26 cellular contexts compared by ENCODE assay signal in the genomic region with DNA sequence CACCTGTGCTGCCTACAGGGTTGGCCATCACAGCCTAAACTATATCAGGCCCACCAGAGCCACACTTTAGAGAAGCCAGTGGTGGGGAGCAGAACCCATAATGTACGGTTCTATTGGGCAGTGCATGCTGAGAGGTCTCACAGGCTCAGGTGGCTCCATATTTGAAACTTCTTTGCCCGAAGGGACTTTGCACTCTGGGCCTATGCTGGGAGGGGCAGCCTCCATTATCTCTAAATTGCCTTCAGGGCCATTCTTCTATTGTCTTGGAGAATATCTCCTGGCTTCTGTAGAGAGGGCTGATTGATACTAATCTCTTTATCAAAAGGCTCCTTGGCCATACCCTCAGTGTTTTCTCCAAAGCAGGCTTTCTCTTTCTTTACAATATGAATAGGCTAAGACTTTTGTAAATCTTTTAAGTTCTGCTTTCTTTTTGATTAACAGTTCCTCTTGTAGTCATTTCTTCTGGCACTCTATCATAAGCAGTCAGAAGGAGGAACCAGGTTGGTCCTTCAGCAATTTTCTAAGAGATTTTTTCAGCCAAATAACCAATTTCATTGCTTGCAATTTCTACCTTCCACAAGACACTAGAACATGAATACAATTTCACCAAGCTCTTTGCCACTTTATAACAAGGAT.
"Had no signal": no experiment of that assay in that cellular context is flagged by ENCODE, and none has a peak within 500 bp of the region (broad histone marks: within the 10 kb centered on the region; RNA-seq: fewer than 3 reads in every experiment).

No MANE protein-coding gene starts in this region.

- H3K4me3 Mint-ChIP-seq: activated CD4-positive, alpha-beta T cell treated with anti-CD3 and anti-CD28 coated beads, Interleukin-2, amount 10 ng/mL, durations not matched to agents 24 days and 14 days; activated CD8-positive, alpha-beta T cell treated with anti-CD3 and anti-CD28 coated beads for 36 hours; activated naive CD8-positive, alpha-beta T cell treated with anti-CD3 and anti-CD28 coated beads, Interleukin-2, amount 50 U/mL, for 24 hours; activated T-helper 1 cell treated with anti-CD3 and anti-CD28 coated beads, Interleukin-12 subunit alpha, Interleukin-12 subunit beta, Interleukin-2, Interleukin-4 antibody, amounts not matched to agents 30 ng/mL and 10 ng/mL and 1 ng/mL, durations not matched to agents 14 hours and 24 hours and 36 hours; dendritic cell treated with granulocyte-macrophage colony-stimulating factor and Interleukin-4, amounts not matched to agents 40 ng/mL and 50 ng/mL, for 4 days; immature natural killer cell; mesothelial cell of epicardium; natural killer cell treated with Interleukin-12 subunit alpha and Interleukin-12 subunit beta and Interleukin-15 and Interleukin-18, amount 100 ng/mL, for 72 hours; stimulated activated naive CD8-positive, alpha-beta T cell treated with anti-CD3 and anti-CD28 coated beads, Interleukin-15, amount 100 ng/mL, for 72 hours; T-cell had no signal

- H3K4me3 ChIP-seq: body of pancreas, left lung, lung, ovary, psoas muscle, right atrium auricular region, tibial artery, uterus had no signal

- H3K9me3 Mint-ChIP-seq: activated CD4-positive, alpha-beta T cell treated with anti-CD3 and anti-CD28 coated beads, Interleukin-2, amount 10 ng/mL, durations not matched to agents 24 days and 14 days; activated T-helper 1 cell treated with anti-CD3 and anti-CD28 coated beads, Interleukin-12 subunit alpha, Interleukin-12 subunit beta, Interleukin-2, Interleukin-4 antibody, amounts not matched to agents 30 ng/mL and 10 ng/mL and 1 ng/mL, durations not matched to agents 14 hours and 24 hours and 36 hours; dendritic cell treated with granulocyte-macrophage colony-stimulating factor and Interleukin-4, amounts not matched to agents 40 ng/mL and 50 ng/mL, for 4 days had no signal

- H3K27me3 Mint-ChIP-seq: activated CD4-positive, alpha-beta T cell treated with anti-CD3 and anti-CD28 coated beads, Interleukin-2, amount 10 ng/mL, durations not matched to agents 24 days and 14 days; activated CD8-positive, alpha-beta T cell treated with anti-CD3 and anti-CD28 coated beads for 36 hours; activated naive CD8-positive, alpha-beta T cell treated with anti-CD3 and anti-CD28 coated beads, Interleukin-2, amount 50 U/mL, for 24 hours; dendritic cell treated with granulocyte-macrophage colony-stimulating factor and Interleukin-4, amounts not matched to agents 40 ng/mL and 50 ng/mL, for 4 days; natural killer cell treated with Interleukin-12 subunit alpha and Interleukin-12 subunit beta and Interleukin-15 and Interleukin-18, amount 100 ng/mL, for 72 hours; stimulated activated naive CD8-positive, alpha-beta T cell treated with anti-CD3 and anti-CD28 coated beads, Interleukin-15, amount 100 ng/mL, for 72 hours; T-cell had no signal

- H3K9me3 ChIP-seq: body of pancreas, neutrophil, ovary, psoas muscle had no signal

- ATAC-seq: activated CD8-positive, alpha-beta T cell treated with anti-CD3 and anti-CD28 coated beads for 36 hours; activated naive CD8-positive, alpha-beta T cell treated with anti-CD3 and anti-CD28 coated beads, Interleukin-2, amount 50 U/mL, for 24 hours; body of pancreas; foreskin keratinocyte; left lung; natural killer cell treated with Interleukin-12 subunit alpha and Interleukin-12 subunit beta and Interleukin-15 and Interleukin-18, amount 100 ng/mL, for 72 hours; stimulated activated naive CD8-positive, alpha-beta T cell treated with anti-CD3 and anti-CD28 coated beads, Interleukin-15, amount 100 ng/mL, for 72 hours; T-cell had no signal

- H3K4me1 Mint-ChIP-seq: activated CD4-positive, alpha-beta T cell treated with anti-CD3 and anti-CD28 coated beads, Interleukin-2, amount 10 ng/mL, durations not matched to agents 24 days and 14 days; activated naive CD8-positive, alpha-beta T cell treated with anti-CD3 and anti-CD28 coated beads, Interleukin-2, amount 50 U/mL, for 24 hours; mesothelial cell of epicardium; stimulated activated naive CD8-positive, alpha-beta T cell treated with anti-CD3 and anti-CD28 coated beads, Interleukin-15, amount 100 ng/mL, for 72 hours; T-cell had no signal

- H3K27ac ChIP-seq: body of pancreas, foreskin keratinocyte, left lung, neutrophil, ovary, psoas muscle, right atrium auricular region, tibial artery, uterus had no signal

- H3K27me3 ChIP-seq: body of pancreas, foreskin keratinocyte, left lung, neutrophil, ovary, right atrium auricular region, tibial artery, uterus had no signal

- H3K36me3 ChIP-seq: ovary, right atrium auricular region, uterus had no signal

- H3K27ac Mint-ChIP-seq: activated CD4-positive, alpha-beta T cell treated with anti-CD3 and anti-CD28 coated beads, Interleukin-2, amount 10 ng/mL, durations not matched to agents 24 days and 14 days; activated CD8-positive, alpha-beta T cell treated with anti-CD3 and anti-CD28 coated beads for 36 hours; activated naive CD8-positive, alpha-beta T cell treated with anti-CD3 and anti-CD28 coated beads, Interleukin-2, amount 50 U/mL, for 24 hours; activated T-helper 1 cell treated with anti-CD3 and anti-CD28 coated beads, Interleukin-12 subunit alpha, Interleukin-12 subunit beta, Interleukin-2, Interleukin-4 antibody, amounts not matched to agents 30 ng/mL and 10 ng/mL and 1 ng/mL, durations not matched to agents 14 hours and 24 hours and 36 hours; dendritic cell treated with granulocyte-macrophage colony-stimulating factor and Interleukin-4, amounts not matched to agents 40 ng/mL and 50 ng/mL, for 4 days; immature natural killer cell; mesothelial cell of epicardium; natural killer cell treated with Interleukin-12 subunit alpha and Interleukin-12 subunit beta and Interleukin-15 and Interleukin-18, amount 100 ng/mL, for 72 hours; stimulated activated naive CD8-positive, alpha-beta T cell treated with anti-CD3 and anti-CD28 coated beads, Interleukin-15, amount 100 ng/mL, for 72 hours; T-cell had no signal

- H3K4me1 ChIP-seq: body of pancreas, foreskin keratinocyte, left lung, right atrium auricular region, tibial artery, uterus had no signal

- DNase-seq: activated CD4-positive, alpha-beta T cell treated with anti-CD3 and anti-CD28 coated beads, Interleukin-2, amount 10 ng/mL, durations not matched to agents 24 days and 14 days; activated CD8-positive, alpha-beta T cell treated with anti-CD3 and anti-CD28 coated beads for 36 hours; activated gamma-delta T cell; activated naive CD4-positive, alpha-beta T cell treated with anti-CD3 and anti-CD28 coated beads, Interleukin-2, amount 50 U/mL, for 16 hours; activated naive CD8-positive, alpha-beta T cell treated with anti-CD3 and anti-CD28 coated beads, Interleukin-2, amount 50 U/mL, for 24 hours; anterior cingulate cortex; body of pancreas; effector CD4-positive, alpha-beta T cell; foreskin keratinocyte; immature natural killer cell; left lung; ovary; psoas muscle; stimulated activated CD4-positive, alpha-beta T cell treated with anti-CD3 and anti-CD28 coated beads, Interleukin-4, amount 100 ng/mL, for 24 hours; stimulated activated naive CD8-positive, alpha-beta T cell treated with anti-CD3 and anti-CD28 coated beads, Interleukin-15, amount 100 ng/mL, for 72 hours; T-cell; T-helper 9 cell; tibial artery; uterus had no signal
